Comparison of ENCODE assay signal across 23 cellular contexts in genomic region chr5:120164037-120164436, GRCh38.
DNase-seq lines count a peak whose midpoint lies in the region; ATAC-seq, FAIRE-seq and TF ChIP-seq lines count a peak whose summit lies in the region.
"Had no signal": no experiment of that assay in that cellular context is flagged by ENCODE, and none has a peak within 500 bp of the region (broad histone marks: within the 10 kb centered on the region; RNA-seq: fewer than 3 reads in every experiment).

No MANE protein-coding gene starts in this region.

- no peak overlapping the region for H3K27ac Mint-ChIP-seq in neural progenitor cell
- H3K27ac Mint-ChIP-seq: B cell; CD4-positive, alpha-beta T cell; CD8-positive, alpha-beta T cell had no signal

- TF ChIP-seq CTCF in SK-N-SH (IDR thresholded peaks at IDR 0.05) = no peak
- no peak for TF ChIP-seq CTCF in neural progenitor cell (IDR thresholded peaks at IDR 0.05)
- no peak for TF ChIP-seq CTCF in osteoblast (IDR thresholded peaks at IDR 0.05; ENCODE audit: extremely low read depth, low read depth, low read length)

- H3K27me3 ChIP-seq in SK-N-SH (ENCODE audit: insufficient read depth) (no peaks in the 10 kb centered on the region), neural progenitor cell (no peaks in the 10 kb centered on the region), osteoblast (ENCODE audit: insufficient read depth, low read length) (no peaks in the 10 kb centered on the region)
- H3K27me3 ChIP-seq: BLaER1 treated with 17β-estradiol and CSF1 and Interleukin-3, amounts not matched to agents 10 nM and 100 nM had no signal

- H3K4me1 Mint-ChIP-seq in neural progenitor cell = no peaks in the 10 kb centered on the region
- H3K4me1 Mint-ChIP-seq: B cell had no signal

- TF ChIP-seq RAD21 in SK-N-SH (IDR thresholded peaks at IDR 0.05; ENCODE audit: low read length) = peak; percentile 25; the same call in 1 of the 2 replicates

- no peaks in the 10 kb centered on the region for H3K9me3 Mint-ChIP-seq in neural progenitor cell
- H3K9me3 Mint-ChIP-seq: CD4-positive, alpha-beta T cell had no signal

- FAIRE-seq in islet of Langerhans (lab: Jason Lieb, UNC) = peak; percentile 5
- FAIRE-seq: D721Med, G401.6, GM12891, GM19239 had no signal

- POLR2A ChIA-PET in SK-N-SH (lab: Yijun Ruan, JAX) = no interaction called here

- H2AFZ ChIP-seq in SK-N-SH (ENCODE audit: low read depth) = no peak overlapping the region
- peak overlapping the region; percentile 28 for H2AFZ ChIP-seq in neural progenitor cell (replicated peaks)
- H2AFZ ChIP-seq in osteoblast (ENCODE audit: low read length) = no peak overlapping the region

- H3K36me3 ChIP-seq in SK-N-SH (replicated peaks in 1 of 2; ENCODE audit: control insufficient read depth in 1 of 2, insufficient read depth in 2 of 2, low read length in 1 of 2) (no peaks in the 10 kb centered on the region), neural progenitor cell (no peaks in the 10 kb centered on the region), osteoblast (ENCODE audit: insufficient read depth, low read length) (no peaks in the 10 kb centered on the region)
- H3K36me3 ChIP-seq: BLaER1 treated with 17β-estradiol and CSF1 and Interleukin-3, amounts not matched to agents 10 nM and 100 nM had no signal

- H3K4me1 ChIP-seq in SK-N-SH (ENCODE audit: control insufficient read depth in 1 of 2, insufficient read depth in 2 of 2, low read depth in 1 of 2, low read length in 1 of 2) = no peaks in the 10 kb centered on the region; a peak in 1 of 4 replicates
- no peaks in the 10 kb centered on the region for H3K4me1 ChIP-seq in neural progenitor cell
- H3K4me1 ChIP-seq in osteoblast (ENCODE audit: insufficient read depth, low read length) = peaks cover 9% of the 10 kb centered on the region
- H3K4me1 ChIP-seq: Caco-2 had no signal

- no peak overlapping the region for H3K4me3 ChIP-seq in SK-N-SH (ENCODE audit: low read depth in 2 of 2, low read length in 1 of 2)
- no peak overlapping the region for H3K4me3 ChIP-seq in neural progenitor cell
- H3K4me3 ChIP-seq in osteoblast (ENCODE audit: insufficient read depth, low read length) = no peak overlapping the region
- H3K4me3 ChIP-seq: BLaER1 treated with 17β-estradiol and CSF1 and Interleukin-3, amounts not matched to agents 10 nM and 100 nM had no signal

- peak overlapping the region in 1 of 2 experiments; percentile 91; a peak in 2 of 4 replicates for H3K27ac ChIP-seq in SK-N-SH (ENCODE audit: low read depth in 2 of 2, low read length in 1 of 2)
- H3K27ac ChIP-seq in neural progenitor cell = no peak overlapping the region
- H3K27ac ChIP-seq in osteoblast (ENCODE audit: low read depth, low read length) = no peak overlapping the region
- H3K27ac ChIP-seq: BLaER1 treated with 17β-estradiol and CSF1 and Interleukin-3, amounts not matched to agents 10 nM and 100 nM; C4-2B had no signal

- H3K4me2 ChIP-seq in SK-N-SH = no peak overlapping the region
- H3K4me2 ChIP-seq in neural progenitor cell = no peak overlapping the region
- H3K4me2 ChIP-seq in osteoblast (ENCODE audit: insufficient read depth, low read length) = no peak overlapping the region
- H3K4me2 ChIP-seq: BLaER1 treated with 17β-estradiol and CSF1 and Interleukin-3, amounts not matched to agents 10 nM and 100 nM had no signal

- CTCF ChIA-PET in SK-N-SH (lab: Yijun Ruan, JAX) = no interaction called here

- ATAC-seq in HG02938 (IDR thresholded peaks at IDR 0.05; ENCODE audit: unreplicated experiment) = no peak
- ATAC-seq: CD8-positive, alpha-beta T cell had no signal

- H4K20me1 ChIP-seq in SK-N-SH (ENCODE audit: insufficient read depth) (no peaks in the 10 kb centered on the region), neural progenitor cell (ENCODE audit: low read depth) (no peaks in the 10 kb centered on the region), osteoblast (ENCODE audit: insufficient read depth, low read length) (no peaks in the 10 kb centered on the region)
- H4K20me1 ChIP-seq: BLaER1 treated with 17β-estradiol and CSF1 and Interleukin-3, amounts not matched to agents 10 nM and 100 nM had no signal

- H3K79me2 ChIP-seq in SK-N-SH (ENCODE audit: insufficient read depth) (no peaks in the 10 kb centered on the region), neural progenitor cell (ENCODE audit: low read depth) (no peaks in the 10 kb centered on the region), osteoblast (ENCODE audit: insufficient read depth, low read length) (no peaks in the 10 kb centered on the region)

- no peak overlapping the region for H3K4me3 Mint-ChIP-seq in neural progenitor cell
- H3K4me3 Mint-ChIP-seq: B cell; CD4-positive, alpha-beta T cell; CD8-positive, alpha-beta T cell had no signal

- H3K36me3 Mint-ChIP-seq in neural progenitor cell = no peaks in the 10 kb centered on the region
- H3K36me3 Mint-ChIP-seq: CD8-positive, alpha-beta T cell had no signal

- H3K27me3 Mint-ChIP-seq in neural progenitor cell (ENCODE audit: insufficient read depth, low read depth) = no peaks in the 10 kb centered on the region
- H3K27me3 Mint-ChIP-seq: B cell; CD4-positive, alpha-beta T cell had no signal

- peak in 1 of 2 experiments; percentile 92; a peak in 2 of 4 replicates for TF ChIP-seq EP300 in SK-N-SH (IDR thresholded peaks at IDR 0.05; ENCODE audit: borderline replicate concordance in 1 of 2, low read depth in 1 of 2, low read length in 1 of 2)

- no peaks in the 10 kb centered on the region for H3K9me2 ChIP-seq in SK-N-SH

- no peaks in the 10 kb centered on the region for H3F3A ChIP-seq in SK-N-SH (replicated peaks; ENCODE audit: insufficient read depth)
- H3F3A ChIP-seq in neural progenitor cell (ENCODE audit: low read depth) = no peaks in the 10 kb centered on the region

- H3K9ac ChIP-seq in SK-N-SH = no peak overlapping the region
- no peak overlapping the region for H3K9ac ChIP-seq in neural progenitor cell
- H3K9ac ChIP-seq: BLaER1 treated with 17β-estradiol and CSF1 and Interleukin-3, amounts not matched to agents 10 nM and 100 nM had no signal

- peak; percentile 16 for DNase-seq in SK-N-SH
- no peak for DNase-seq in neural progenitor cell (ENCODE audit: low spot score)
- no peak for DNase-seq in osteoblast (ENCODE audit: insufficient read length, low spot score, missing footprints)
- no peak for DNase-seq in activated CD4-positive, alpha-beta T cell treated with anti-CD3 and anti-CD28 coated beads for 48 hours
- DNase-seq in AG08395 (ENCODE audit: low spot score) = no peak
- DNase-seq: 8988T; ACHN; AML-193; Caco-2; Calu3; CD4-positive, alpha-beta T cell; CD8-positive, alpha-beta T cell; DMS79 treated with DMSO at 0.1 percent for 48 hours; GF-D8 had no signal

- H3K9me3 ChIP-seq in SK-N-SH (no peaks in the 10 kb centered on the region), neural progenitor cell (ENCODE audit: low read depth) (no peaks in the 10 kb centered on the region), osteoblast (ENCODE audit: low read depth, low read length) (no peaks in the 10 kb centered on the region)
- H3K9me3 ChIP-seq: BLaER1 treated with 17β-estradiol and CSF1 and Interleukin-3, amounts not matched to agents 10 nM and 100 nM; Caco-2 had no signal

- 41% methylated on average over 3 of the region's 3 CpGs for WGBS in SK-N-SH (ENCODE audit: low lambda C conversion rate)

TF ChIP-seq in SK-N-SH, 30 proteins besides CTCF, POLR2A, EP300 and RAD21:
- TF ChIP-seq RCOR1 (IDR thresholded peaks at IDR 0.05; ENCODE audit: low read length) (peak; percentile 52; the same call in 1 of the 2 replicates), PBX3 (IDR thresholded peaks at IDR 0.05) (0 out of 2 replicates have a peak, but pooled peaks have one; percentile 10), GABPA (IDR thresholded peaks at IDR 0.05; ENCODE audit: low read depth) (no peak), MEF2A (IDR thresholded peaks at IDR 0.05; ENCODE audit: borderline replicate concordance, low read depth) (no peak), IRF3 (IDR thresholded peaks at IDR 0.05; ENCODE audit: low read depth, low read length) (no peak), FOXJ3 (CRISPR knock-in tag; IDR thresholded peaks at IDR 0.05) (peak; percentile 46; the same call in 1 of the 2 replicates), TEAD4 (IDR thresholded peaks at IDR 0.05; ENCODE audit: borderline replicate concordance, insufficient read depth) (peak; percentile 44; the same call in 1 of the 2 replicates), CHD2 (IDR thresholded peaks at IDR 0.05; ENCODE audit: low read length, partially characterized antibody) (peak; percentile 51), TCF12 (IDR thresholded peaks at IDR 0.05) (peak; percentile 55), GATA2 (CRISPR knock-in tag; IDR thresholded peaks at IDR 0.05) (peak; percentile 87)
